11 cellular contexts compared by ENCODE assay signal in the genomic region with DNA sequence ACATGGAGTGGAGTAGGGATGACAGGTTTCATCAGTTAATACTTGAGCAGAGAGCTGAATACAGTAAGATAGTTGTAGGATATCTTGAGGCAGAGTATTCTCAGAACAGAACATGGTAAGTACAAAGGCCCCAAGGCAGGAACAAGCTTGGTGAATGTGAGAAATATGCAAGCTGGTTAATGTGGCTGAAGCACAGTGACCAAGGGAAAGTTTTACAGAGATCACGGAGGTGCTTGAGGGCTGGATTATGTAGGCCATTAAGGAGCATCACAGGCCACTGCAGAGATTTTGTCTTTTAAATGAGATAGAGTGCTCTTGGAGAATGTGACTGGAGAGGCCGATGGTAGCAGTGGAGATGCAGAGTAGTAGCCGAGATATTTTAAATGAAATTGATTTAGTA. TPM values are rescaled to one million over a fixed set of nuclear protein-coding genes. Genes with fewer than 3 reads are reported as not detected.
DNase-seq lines count a peak whose midpoint lies in the region; ATAC-seq and TF ChIP-seq lines count a peak whose summit lies in the region.
"Had no signal": no experiment of that assay in that cellular context is flagged by ENCODE, and none has a peak within 500 bp of the region (broad histone marks: within the 10 kb centered on the region; RNA-seq: fewer than 3 reads in every experiment).

No MANE protein-coding gene starts in this region.

- H3K27me3 ChIP-seq in tibial artery, result no peaks in the 10 kb centered on the region
- no peaks in the 10 kb centered on the region for H3K27me3 ChIP-seq in esophagus muscularis mucosa
- H3K27me3 ChIP-seq: tibial nerve had no signal

- TF ChIP-seq EP300 in esophagus muscularis mucosa (IDR thresholded peaks at IDR 0.05), result no peak

- intact Hi-C loops in tibial artery (cut with DNase I; ENCODE audit: low total_unique reads), result no loop called here
- intact Hi-C loops in esophagus muscularis mucosa (cut with DNase I), result no loop called here

- TF ChIP-seq CTCF in glutamatergic neuron (IDR thresholded peaks at IDR 0.05; ENCODE audit: partially characterized antibody, unreplicated experiment) (no peak), tibial artery (IDR thresholded peaks at IDR 0.05) (no peak), esophagus muscularis mucosa (IDR thresholded peaks at IDR 0.05) (no peak)

- H3K4me3 ChIP-seq in tibial artery (no peak overlapping the region), esophagus muscularis mucosa (no peak overlapping the region)
- H3K4me3 ChIP-seq: prostate gland, tibial nerve had no signal

- peak; percentile 57 for DNase-seq in activated CD8-positive, alpha-beta memory T cell treated with anti-CD3 and anti-CD28 coated beads, Interleukin-2, amount 10 ng/mL, durations not matched to agents 7 days and 5 days
- no peak for DNase-seq in activated CD8-positive, alpha-beta memory T cell treated with anti-CD3 and anti-CD28 coated beads for 24 hours
- DNase-seq in SK-MEL-5 (ENCODE audit: low read depth, low spot score) (peak; percentile 40), glutamatergic neuron (no peak), tibial artery (no peak), esophagus muscularis mucosa (ENCODE audit: extremely low spot score) (no peak)
- DNase-seq: NCI-H1105 had no signal

- ATAC-seq in activated CD8-positive, alpha-beta memory T cell treated with anti-CD3 and anti-CD28 coated beads, Interleukin-2, amount 10 ng/mL, durations not matched to agents 7 days and 5 days, result no peak
- no peak for ATAC-seq in stimulated activated memory B cell treated with anti-CD40 and anti-IgM and Interleukin-4, amounts not matched to agents 10 μg/mL and 1 μg/mL and 100 μg/mL, for 72 hours
- ATAC-seq in HG03342 (IDR thresholded peaks at IDR 0.05; ENCODE audit: unreplicated experiment), result no peak

- H3K4me1 ChIP-seq in tibial artery (peaks cover 0 to 53% (median 37%) of the 10 kb centered on the region in 4 donors), esophagus muscularis mucosa (peaks cover 31 to 50% (median 47%) of the 10 kb centered on the region in 4 donors)

- H3K9me3 Mint-ChIP-seq in activated CD8-positive, alpha-beta memory T cell treated with anti-CD3 and anti-CD28 coated beads, Interleukin-2, amount 10 ng/mL, durations not matched to agents 7 days and 5 days (ENCODE audit: low read depth), result no peaks in the 10 kb centered on the region
- H3K9me3 Mint-ChIP-seq in glutamatergic neuron (ENCODE audit: unreplicated experiment), result peaks cover 5% of the 10 kb centered on the region
- no peaks in the 10 kb centered on the region for H3K9me3 Mint-ChIP-seq in stimulated activated memory B cell treated with anti-CD40 and anti-IgM and Interleukin-4, amounts not matched to agents 10 μg/mL and 1 μg/mL and 100 μg/mL, for 72 hours

- WGBS in esophagus muscularis mucosa, result 57% methylated on average over 3 of the region's 3 CpGs

- CTCF ChIA-PET in activated CD8-positive, alpha-beta memory T cell treated with anti-CD3 and anti-CD28 coated beads, Interleukin-2, amount 10 ng/mL, durations not matched to agents 7 days and 5 days (lab: Charles Lee), result no interaction called here

- H3K36me3 Mint-ChIP-seq in activated CD8-positive, alpha-beta memory T cell treated with anti-CD3 and anti-CD28 coated beads, Interleukin-2, amount 10 ng/mL, durations not matched to agents 7 days and 5 days, result peaks cover 45% of the 10 kb centered on the region
- no peaks in the 10 kb centered on the region for H3K36me3 Mint-ChIP-seq in glutamatergic neuron (ENCODE audit: unreplicated experiment)
- H3K36me3 Mint-ChIP-seq in stimulated activated memory B cell treated with anti-CD40 and anti-IgM and Interleukin-4, amounts not matched to agents 10 μg/mL and 1 μg/mL and 100 μg/mL, for 72 hours, result peaks cover 41% of the 10 kb centered on the region

- no peak for TF ChIP-seq POLR2A in esophagus muscularis mucosa (IDR thresholded peaks at IDR 0.05; ENCODE audit: low read depth)

- H3K36me3 ChIP-seq in tibial artery, result no peaks in the 10 kb centered on the region
- H3K36me3 ChIP-seq in esophagus muscularis mucosa, result peaks cover 0 to 4% (median 0%) of the 10 kb centered on the region in 4 donors
- H3K36me3 ChIP-seq: prostate gland had no signal

- H3K9me3 ChIP-seq in tibial artery (no peaks in the 10 kb centered on the region), esophagus muscularis mucosa (no peaks in the 10 kb centered on the region)
- H3K9me3 ChIP-seq: prostate gland, tibial nerve had no signal

- peak overlapping the region; percentile 95 for H3K4me3 Mint-ChIP-seq in activated CD8-positive, alpha-beta memory T cell treated with anti-CD3 and anti-CD28 coated beads, Interleukin-2, amount 10 ng/mL, durations not matched to agents 7 days and 5 days
- peak overlapping the region; percentile 61 for H3K4me3 Mint-ChIP-seq in glutamatergic neuron (ENCODE audit: unreplicated experiment)
- peak overlapping the region; percentile 51 for H3K4me3 Mint-ChIP-seq in stimulated activated memory B cell treated with anti-CD40 and anti-IgM and Interleukin-4, amounts not matched to agents 10 μg/mL and 1 μg/mL and 100 μg/mL, for 72 hours

- H3K27ac ChIP-seq in tibial artery (peak overlapping the region in 1 of 2 donors; percentile 19), esophagus muscularis mucosa (replicated peaks in 1 of 4) (peak overlapping the region in 1 of 4 donors; percentile 18)

- in situ Hi-C loops in SK-MEL-5 (cut with HindIII; ENCODE audit: low pct_unique_long_range_greater_than_20kb, low sequenced_read_pairs), result no loop called here

- no peaks in the 10 kb centered on the region for H3K27me3 Mint-ChIP-seq in activated CD8-positive, alpha-beta memory T cell treated with anti-CD3 and anti-CD28 coated beads, Interleukin-2, amount 10 ng/mL, durations not matched to agents 7 days and 5 days
- peaks cover 5% of the 10 kb centered on the region for H3K27me3 Mint-ChIP-seq in glutamatergic neuron (ENCODE audit: unreplicated experiment)
- no peaks in the 10 kb centered on the region for H3K27me3 Mint-ChIP-seq in stimulated activated memory B cell treated with anti-CD40 and anti-IgM and Interleukin-4, amounts not matched to agents 10 μg/mL and 1 μg/mL and 100 μg/mL, for 72 hours

- peak overlapping the region; percentile 98 for H3K27ac Mint-ChIP-seq in activated CD8-positive, alpha-beta memory T cell treated with anti-CD3 and anti-CD28 coated beads, Interleukin-2, amount 10 ng/mL, durations not matched to agents 7 days and 5 days
- peak overlapping the region; percentile 16 for H3K27ac Mint-ChIP-seq in glutamatergic neuron (ENCODE audit: unreplicated experiment)
- peak overlapping the region; percentile 76 for H3K27ac Mint-ChIP-seq in stimulated activated memory B cell treated with anti-CD40 and anti-IgM and Interleukin-4, amounts not matched to agents 10 μg/mL and 1 μg/mL and 100 μg/mL, for 72 hours

- H3K4me1 Mint-ChIP-seq in activated CD8-positive, alpha-beta memory T cell treated with anti-CD3 and anti-CD28 coated beads, Interleukin-2, amount 10 ng/mL, durations not matched to agents 7 days and 5 days, result peaks cover 53% of the 10 kb centered on the region
- peaks cover 39% of the 10 kb centered on the region for H3K4me1 Mint-ChIP-seq in glutamatergic neuron (ENCODE audit: low read depth, unreplicated experiment)
- peaks cover 55% of the 10 kb centered on the region for H3K4me1 Mint-ChIP-seq in stimulated activated memory B cell treated with anti-CD40 and anti-IgM and Interleukin-4, amounts not matched to agents 10 μg/mL and 1 μg/mL and 100 μg/mL, for 72 hours

RNA-seq across cellular contexts. Expression of gene BOLA1, which starts 54.0 kb away (rescaled TPM):
- total RNA-seq in activated CD8-positive, alpha-beta memory T cell treated with anti-CD3 and anti-CD28 coated beads, Interleukin-2, amount 10 ng/mL, durations not matched to agents 7 days and 5 days, result 10 to 100 TPM; 24.4 to 28.6 TPM
- total RNA-seq in SK-MEL-5 (2014; rRNA removed; shearing (Covaris generic)), result 18.5 and 21.1 TPM in 2 replicates
- 15.3 and 25.0 TPM in 2 replicates for polyA plus RNA-seq in SK-MEL-5 (2015; cell fraction: cytosol; rRNA removed)
- 35.6 and 37.1 TPM in 2 replicates for polyA plus RNA-seq in SK-MEL-5 (2015; cell fraction: nucleus; rRNA removed)
- 6.4 TPM for total RNA-seq in glutamatergic neuron (ENCODE audit: unreplicated experiment)
- total RNA-seq in esophagus muscularis mucosa, result 10 to 100 TPM; 31.1 to 45.8 (median 41.6) TPM

Comparison
In these comparisons a context has a peak if more than half of its experiments do, and no peak if none do; other contexts are left out.
1. DNase-seq: peak in activated CD8-positive, alpha-beta memory T cell treated with anti-CD3 and anti-CD28 coated beads, Interleukin-2, amount 10 ng/mL, durations not matched to agents 7 days and 5 days (single experiment) and SK-MEL-5 (single experiment); none in activated CD8-positive, alpha-beta memory T cell treated with anti-CD3 and anti-CD28 coated beads for 24 hours (single experiment), glutamatergic neuron (single experiment), tibial artery (0 of 2) and esophagus muscularis mucosa (single experiment).
2. H3K27ac Mint-ChIP-seq: peak in every context shown above with its lines; median percentile 98 in activated CD8-positive, alpha-beta memory T cell treated with anti-CD3 and anti-CD28 coated beads, Interleukin-2, amount 10 ng/mL, durations not matched to agents 7 days and 5 days; 76 in stimulated activated memory B cell treated with anti-CD40 and anti-IgM and Interleukin-4, amounts not matched to agents 10 μg/mL and 1 μg/mL and 100 μg/mL, for 72 hours; 16 in glutamatergic neuron.
3. Peak in every context shown above with its lines, with median percentiles within 50 percentile points of each other: H3K4me3 Mint-ChIP-seq.